12 cellular contexts compared by ENCODE assay signal in the genomic region with DNA sequence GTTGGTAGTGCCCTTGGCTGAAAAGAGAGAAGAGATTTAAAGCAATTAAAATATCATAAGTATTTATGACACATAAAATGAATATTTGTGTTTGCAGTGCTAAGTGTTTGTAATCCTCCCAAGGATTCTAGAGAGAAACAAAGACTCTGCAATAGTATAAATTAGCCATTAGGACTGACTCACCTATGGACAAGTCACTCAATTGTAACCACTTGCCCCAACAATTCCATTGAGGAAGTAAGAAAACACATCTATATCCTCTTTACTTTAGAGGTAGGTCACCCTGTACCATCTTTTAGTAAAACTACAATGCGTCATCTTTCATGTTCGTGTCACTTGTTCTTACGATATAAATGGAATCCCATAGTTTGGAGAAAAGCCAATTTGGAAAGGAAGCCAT.
"Had no signal": no experiment of that assay in that cellular context is flagged by ENCODE, and none has a peak within 500 bp of the region (broad histone marks: within the 10 kb centered on the region; RNA-seq: fewer than 3 reads in every experiment).

No MANE protein-coding gene starts in this region.

- H3K27ac Mint-ChIP-seq: activated CD4-positive, alpha-beta memory T cell treated with anti-CD3 and anti-CD28 coated beads for 36 hours; activated naive CD8-positive, alpha-beta T cell treated with anti-CD3 and anti-CD28 coated beads, Interleukin-2, amount 10 ng/mL, durations not matched to agents 7 days and 5 days had no signal

- H3K4me3 ChIP-seq: breast epithelium, dorsolateral prefrontal cortex, gastrocnemius medialis, tibial nerve had no signal

- H3K9me3 ChIP-seq: breast epithelium, gastrocnemius medialis, tibial nerve had no signal

- H3K4me1 ChIP-seq: breast epithelium, gastrocnemius medialis, parathyroid adenoma, tibial nerve had no signal

- H3K27me3 ChIP-seq: breast epithelium, dorsolateral prefrontal cortex, gastrocnemius medialis, tibial nerve had no signal

- H3K4me1 Mint-ChIP-seq: activated naive CD8-positive, alpha-beta T cell treated with anti-CD3 and anti-CD28 coated beads, Interleukin-2, amount 10 ng/mL, durations not matched to agents 7 days and 5 days had no signal

- H3K36me3 Mint-ChIP-seq: activated CD4-positive, alpha-beta memory T cell treated with anti-CD3 and anti-CD28 coated beads for 36 hours; activated naive CD8-positive, alpha-beta T cell treated with anti-CD3 and anti-CD28 coated beads, Interleukin-2, amount 10 ng/mL, durations not matched to agents 7 days and 5 days had no signal

- H3K4me3 Mint-ChIP-seq: activated CD4-positive, alpha-beta memory T cell treated with anti-CD3 and anti-CD28 coated beads for 36 hours; activated naive CD8-positive, alpha-beta T cell treated with anti-CD3 and anti-CD28 coated beads, Interleukin-2, amount 10 ng/mL, durations not matched to agents 7 days and 5 days; activated T-cell treated with anti-CD3 and anti-CD28 coated beads, Interleukin-2, amount 50 U/mL, for 4 hours had no signal

- ATAC-seq: activated T-cell treated with anti-CD3 and anti-CD28 coated beads, Interleukin-2, amount 50 U/mL, for 4 hours; gastrocnemius medialis had no signal

- H3K36me3 ChIP-seq: breast epithelium, gastrocnemius medialis, tibial nerve had no signal

- H3K9me3 Mint-ChIP-seq: activated CD4-positive, alpha-beta memory T cell treated with anti-CD3 and anti-CD28 coated beads for 36 hours; activated naive CD8-positive, alpha-beta T cell treated with anti-CD3 and anti-CD28 coated beads, Interleukin-2, amount 10 ng/mL, durations not matched to agents 7 days and 5 days had no signal

- H2AFZ ChIP-seq: parathyroid adenoma had no signal

- H3K27ac ChIP-seq: breast epithelium, dorsolateral prefrontal cortex, gastrocnemius medialis, parathyroid adenoma, tibial nerve had no signal

- DNase-seq: activated CD4-positive, alpha-beta memory T cell treated with anti-CD3 and anti-CD28 coated beads for 36 hours; activated naive CD8-positive, alpha-beta T cell treated with anti-CD3 and anti-CD28 coated beads, Interleukin-2, amount 10 ng/mL, durations not matched to agents 7 days and 5 days; activated T-cell treated with anti-CD3 and anti-CD28 coated beads, Interleukin-2, amount 50 U/mL, for 4 hours; aorta; dorsolateral prefrontal cortex; gastrocnemius medialis; retina; small intestine; T-helper 9 cell had no signal

- H3K9ac ChIP-seq: parathyroid adenoma had no signal

- H3K27me3 Mint-ChIP-seq: activated CD4-positive, alpha-beta memory T cell treated with anti-CD3 and anti-CD28 coated beads for 36 hours had no signal
